ENCODE assay signal across 13 cellular contexts in the genomic region with DNA sequence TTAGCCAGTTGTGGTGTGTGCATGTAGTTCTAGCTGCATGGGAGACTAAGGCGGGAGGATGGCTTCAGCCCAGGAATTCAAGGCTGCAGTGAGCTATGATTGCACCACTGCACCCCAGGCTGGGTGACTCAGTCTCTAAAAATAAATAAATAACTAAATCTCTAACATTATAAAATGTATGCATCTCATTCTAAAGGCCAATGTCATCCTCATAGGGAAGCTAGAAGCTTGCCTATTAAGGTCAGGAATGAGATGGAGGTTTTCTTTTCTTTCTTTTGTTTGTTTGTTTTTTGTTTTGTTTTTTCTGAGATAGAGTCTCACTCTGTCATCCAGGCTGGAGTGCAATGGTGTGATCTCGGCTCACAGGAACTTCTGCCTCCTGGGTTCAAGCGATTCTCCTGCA. TPM values are rescaled to one million over a fixed set of nuclear protein-coding genes. Genes with fewer than 3 reads are reported as not detected.
DNase-seq lines count a peak whose midpoint lies in the region; ATAC-seq and TF ChIP-seq lines count a peak whose summit lies in the region.
"Had no signal": no experiment of that assay in that cellular context is flagged by ENCODE, and none has a peak within 500 bp of the region (broad histone marks: within the 10 kb centered on the region; RNA-seq: fewer than 3 reads in every experiment).

No MANE protein-coding gene starts in this region.

- TF ChIP-seq CTCF in AG10803 (conservative IDR thresholded peaks at IDR 0.05; ENCODE audit: low read length): no peak

- H3K4me3 ChIP-seq in AG10803 (ENCODE audit: low read length): no peak overlapping the region
- H3K4me3 ChIP-seq: heart left ventricle had no signal

- peak; percentile 67 for DNase-seq in AG10803 (ENCODE audit: low read depth)
- DNase-seq in M059J (ENCODE audit: low read depth): peak; percentile 66
- peak; percentile 24 for DNase-seq in astrocyte of the hippocampus (ENCODE audit: low read depth, low spot score)
- peak; percentile 45 for DNase-seq in glomerular visceral epithelial cell (ENCODE audit: extremely low spot score)
- no peak for DNase-seq in activated CD8-positive, alpha-beta memory T cell treated with anti-CD3 and anti-CD28 coated beads, Interleukin-2, amount 50 U/mL, for 48 hours
- DNase-seq in germinal center (ENCODE audit: low spot score): no peak
- DNase-seq in 8988T: no peak
- DNase-seq: heart left ventricle; NCI-H187 treated with DMSO at 0.1 percent for 48 hours; NCI-H774; stimulated activated naive CD8-positive, alpha-beta T cell treated with anti-CD3 and anti-CD28 coated beads, Interleukin-15, Interleukin-2, amounts not matched to agents 100 U/mL and 50 U/mL, for 24 hours had no signal

- no peak for ATAC-seq in HG03520 (IDR thresholded peaks at IDR 0.05; ENCODE audit: unreplicated experiment)
- ATAC-seq: heart left ventricle; sciatic nerve; stimulated activated naive CD8-positive, alpha-beta T cell treated with anti-CD3 and anti-CD28 coated beads, Interleukin-15, Interleukin-2, amounts not matched to agents 100 U/mL and 50 U/mL, for 24 hours had no signal

RNA-seq across cellular contexts. Expression of gene PAPLN, which starts 48.8 kb away (rescaled TPM):
- total RNA-seq in M059J (2014; rRNA removed; shearing (Covaris generic)): 0.44 and 2.0 TPM in 2 replicates

RNA-seq across cellular contexts. Expression of gene PSEN1, which starts 52.2 kb away (rescaled TPM):
- 34.6 and 44.9 TPM in 2 replicates for total RNA-seq in M059J (2014; rRNA removed; shearing (Covaris generic))

Comparison
In these comparisons a context has a peak if more than half of its experiments do, and no peak if none do; other contexts are left out.
1. DNase-seq: peak in AG10803 (single experiment), M059J (single experiment), astrocyte of the hippocampus (single experiment) and glomerular visceral epithelial cell (single experiment); none in activated CD8-positive, alpha-beta memory T cell treated with anti-CD3 and anti-CD28 coated beads, Interleukin-2, amount 50 U/mL, for 48 hours (single experiment), germinal center (single experiment) and 8988T (single experiment).